In the genomic region with DNA sequence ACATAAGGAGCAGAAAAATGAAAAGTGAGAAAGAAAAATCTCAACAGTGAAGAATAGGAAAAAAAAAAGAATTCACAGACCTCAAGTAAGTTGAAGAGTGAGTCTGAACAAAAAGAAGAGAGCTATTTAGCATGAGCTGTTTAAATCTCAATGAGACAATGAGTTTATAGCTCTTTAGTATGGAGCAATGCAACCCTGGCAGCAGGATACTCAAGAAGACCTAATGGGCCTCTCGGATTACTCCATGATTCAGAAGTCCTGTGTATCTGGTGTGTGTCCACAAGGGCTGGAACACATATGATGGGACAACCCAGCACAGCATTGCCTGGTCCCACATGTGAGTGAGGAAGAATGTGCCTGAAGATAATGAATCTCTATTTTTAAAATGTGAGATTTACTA, we compare ENCODE assay signal across 19 cellular contexts.
"Had no signal": no experiment of that assay in that cellular context is flagged by ENCODE, and none has a peak within 500 bp of the region (broad histone marks: within the 10 kb centered on the region; RNA-seq: fewer than 3 reads in every experiment).

No MANE protein-coding gene starts in this region.

- H3K27me3 Mint-ChIP-seq: activated B cell treated with CpG ODN at 0.5 μM for 24 hours; activated CD4-positive, alpha-beta T cell treated with anti-CD3 and anti-CD28 coated beads, Interleukin-2, amount 10 ng/mL, durations not matched to agents 24 days and 14 days; activated naive CD8-positive, alpha-beta T cell treated with anti-CD3 and anti-CD28 coated beads for 36 hours; central memory CD8-positive, alpha-beta T cell; natural killer cell treated with Interleukin-12 subunit alpha and Interleukin-12 subunit beta and Interleukin-15 and Interleukin-18, amount 100 ng/mL, for 72 hours; progenitor cell of endocrine pancreas had no signal

- DNase-seq: activated B cell treated with CpG ODN at 0.5 μM for 24 hours; activated CD4-positive, alpha-beta T cell treated with anti-CD3 and anti-CD28 coated beads, Interleukin-2, amount 10 ng/mL, durations not matched to agents 24 days and 14 days; activated naive CD8-positive, alpha-beta T cell treated with anti-CD3 and anti-CD28 coated beads for 36 hours; anterior cingulate cortex; brain microvascular endothelial cell; effector CD4-positive, alpha-beta T cell; hippocampal formation; kidney glomerular epithelial cell; mesendoderm; occipital lobe; right cardiac atrium; small intestine; stimulated activated CD4-positive, alpha-beta T cell treated with anti-CD3 and anti-CD28 coated beads, Interleukin-4, amount 100 ng/mL, for 24 hours; stimulated activated naive CD8-positive, alpha-beta T cell treated with anti-CD3 and anti-CD28 coated beads, Interleukin-15, Interleukin-2, amounts not matched to agents 100 U/mL and 50 U/mL, for 24 hours had no signal

- H3K4me1 Mint-ChIP-seq: activated B cell treated with CpG ODN at 0.5 μM for 24 hours; activated CD4-positive, alpha-beta T cell treated with anti-CD3 and anti-CD28 coated beads, Interleukin-2, amount 10 ng/mL, durations not matched to agents 24 days and 14 days; activated naive CD8-positive, alpha-beta T cell treated with anti-CD3 and anti-CD28 coated beads for 36 hours; central memory CD8-positive, alpha-beta T cell had no signal

- H3K4me3 ChIP-seq: coronary artery had no signal

- H3K36me3 ChIP-seq: brain microvascular endothelial cell had no signal

- H3K27me3 ChIP-seq: brain microvascular endothelial cell had no signal

- H3K27ac Mint-ChIP-seq: activated B cell treated with CpG ODN at 0.5 μM for 24 hours; activated CD4-positive, alpha-beta T cell treated with anti-CD3 and anti-CD28 coated beads, Interleukin-2, amount 10 ng/mL, durations not matched to agents 24 days and 14 days; activated naive CD8-positive, alpha-beta T cell treated with anti-CD3 and anti-CD28 coated beads for 36 hours; activated T-helper 1 cell treated with anti-CD3 and anti-CD28 coated beads, Interleukin-12 subunit alpha, Interleukin-12 subunit beta, Interleukin-2, Interleukin-4 antibody, amounts not matched to agents 30 ng/mL and 10 ng/mL and 1 ng/mL, durations not matched to agents 14 hours and 24 hours and 36 hours; natural killer cell treated with Interleukin-12 subunit alpha and Interleukin-12 subunit beta and Interleukin-15 and Interleukin-18, amount 100 ng/mL, for 72 hours; progenitor cell of endocrine pancreas had no signal

- H3K9me3 Mint-ChIP-seq: activated T-helper 1 cell treated with anti-CD3 and anti-CD28 coated beads, Interleukin-12 subunit alpha, Interleukin-12 subunit beta, Interleukin-2, Interleukin-4 antibody, amounts not matched to agents 30 ng/mL and 10 ng/mL and 1 ng/mL, durations not matched to agents 14 hours and 24 hours and 36 hours had no signal

- H3K36me3 Mint-ChIP-seq: activated naive CD8-positive, alpha-beta T cell treated with anti-CD3 and anti-CD28 coated beads for 36 hours; natural killer cell treated with Interleukin-12 subunit alpha and Interleukin-12 subunit beta and Interleukin-15 and Interleukin-18, amount 100 ng/mL, for 72 hours had no signal

- H3K27ac ChIP-seq: brain microvascular endothelial cell, coronary artery had no signal

- H3K4me3 Mint-ChIP-seq: activated B cell treated with CpG ODN at 0.5 μM for 24 hours; activated CD4-positive, alpha-beta T cell treated with anti-CD3 and anti-CD28 coated beads, Interleukin-2, amount 10 ng/mL, durations not matched to agents 24 days and 14 days; activated naive CD8-positive, alpha-beta T cell treated with anti-CD3 and anti-CD28 coated beads for 36 hours; activated T-helper 1 cell treated with anti-CD3 and anti-CD28 coated beads, Interleukin-12 subunit alpha, Interleukin-12 subunit beta, Interleukin-2, Interleukin-4 antibody, amounts not matched to agents 30 ng/mL and 10 ng/mL and 1 ng/mL, durations not matched to agents 14 hours and 24 hours and 36 hours; central memory CD8-positive, alpha-beta T cell; natural killer cell treated with Interleukin-12 subunit alpha and Interleukin-12 subunit beta and Interleukin-15 and Interleukin-18, amount 100 ng/mL, for 72 hours had no signal

- ATAC-seq: natural killer cell treated with Interleukin-12 subunit alpha and Interleukin-12 subunit beta and Interleukin-15 and Interleukin-18, amount 100 ng/mL, for 72 hours; right cardiac atrium; stimulated activated naive CD8-positive, alpha-beta T cell treated with anti-CD3 and anti-CD28 coated beads, Interleukin-15, Interleukin-2, amounts not matched to agents 100 U/mL and 50 U/mL, for 24 hours had no signal
